Comparison of ENCODE assay signal across 16 cellular contexts in genomic region chr16:66226762-66227161, GRCh38.
"Had no signal": no experiment of that assay in that cellular context is flagged by ENCODE, and none has a peak within 500 bp of the region (broad histone marks: within the 10 kb centered on the region; RNA-seq: fewer than 3 reads in every experiment).

No MANE protein-coding gene starts in this region.

- H3K36me3 ChIP-seq: colonic mucosa, esophagus muscularis mucosa had no signal

- DNase-seq: activated CD4-positive, alpha-beta T cell treated with anti-CD3 and anti-CD28 coated beads for 4 hours; activated CD8-positive, alpha-beta T cell treated with anti-CD3 and anti-CD28 coated beads for 36 hours; activated effector memory CD4-positive, alpha-beta T cell treated with anti-CD3 and anti-CD28 coated beads, Interleukin-2, amount 50 U/mL, for 16 hours; activated T-cell treated with anti-CD3 and anti-CD28 coated beads, Interleukin-2, amount 50 U/mL, for 48 hours; central memory CD4-positive, alpha-beta T cell; colonic mucosa; foreskin fibroblast; immature natural killer cell; mesenchymal stem cell; natural killer cell; stimulated activated CD4-positive, alpha-beta T cell treated with anti-CD3 and anti-CD28 coated beads, Interleukin-12 subunit alpha, Interleukin-12 subunit beta, amount 100 ng/mL, for 4 hours; stimulated activated CD4-positive, alpha-beta T cell treated with anti-CD3 and anti-CD28 coated beads, Interleukin-2, amount 100 ng/mL, for 24 hours; T-helper 17 cell had no signal

- H3K27me3 ChIP-seq: colonic mucosa, esophagus muscularis mucosa had no signal

- ATAC-seq: activated CD8-positive, alpha-beta T cell treated with anti-CD3 and anti-CD28 coated beads for 36 hours; activated naive CD4-positive, alpha-beta T cell treated with anti-CD3 and anti-CD28 coated beads, Interleukin-2, amount 50 U/mL, for 72 hours; natural killer cell; stimulated activated effector memory CD8-positive, alpha-beta T cell treated with anti-CD3 and anti-CD28 coated beads, Interleukin-12 subunit alpha, Interleukin-12 subunit beta, amount 100 ng/mL, for 72 hours; T-helper 17 cell had no signal

- H3K4me1 ChIP-seq: colonic mucosa, esophagus muscularis mucosa had no signal

- H3K4me3 ChIP-seq: colonic mucosa, esophagus muscularis mucosa had no signal

- H3K27ac ChIP-seq: colonic mucosa, esophagus muscularis mucosa had no signal

- H3K9me3 ChIP-seq: colonic mucosa, esophagus muscularis mucosa had no signal
